In genomic region chr1:77900687-77901293, GRCh38 we compare ENCODE assay signal across 9 cellular contexts. TPM values are rescaled to one million over a fixed set of nuclear protein-coding genes. Genes with fewer than 3 reads are reported as not detected.
DNase-seq lines count a peak whose midpoint lies in the region; TF ChIP-seq lines count a peak whose summit lies in the region.
"Had no signal": no experiment of that assay in that cellular context is flagged by ENCODE, and none has a peak within 500 bp of the region (broad histone marks: within the 10 kb centered on the region; RNA-seq: fewer than 3 reads in every experiment).

No MANE protein-coding gene starts in this region.

- H3K27ac Mint-ChIP-seq in Calu3 (ENCODE audit: unreplicated experiment), result no peak overlapping the region
- no peak overlapping the region for H3K27ac Mint-ChIP-seq in type B pancreatic cell

- DNase-seq in Calu3, result peak; percentile 44
- DNase-seq in H7, result peak; percentile 27
- DNase-seq in NCI-H748 (lab: John Stamatoyannopoulos, UW; ENCODE audit: unreplicated experiment), result peak; percentile 58
- DNase-seq in cardiac fibroblast (ENCODE audit: low read depth in 2 of 2), result peak; percentile 77 to 79
- DNase-seq in left kidney (ENCODE audit: low read depth, low spot score), result peak; percentile 71
- DNase-seq in type B pancreatic cell (ENCODE audit: extremely low spot score, unreplicated experiment), result no peak
- no peak for DNase-seq in stimulated activated CD4-positive, alpha-beta T cell treated with anti-CD3 and anti-CD28 coated beads, Interleukin-1b, Interleukin-23, amount 100 ng/mL, for 48 hours
- DNase-seq in NK-92 treated with Interleukin-12 subunit alpha and Interleukin-12 subunit beta, amount 100 ng/mL, for 24 hours (lab: John Stamatoyannopoulos, UW), result no peak

- no peaks in the 10 kb centered on the region for H3K27me3 Mint-ChIP-seq in Calu3 (ENCODE audit: unreplicated experiment)
- no peaks in the 10 kb centered on the region for H3K27me3 Mint-ChIP-seq in type B pancreatic cell

- peaks cover 9% of the 10 kb centered on the region for H3K4me1 Mint-ChIP-seq in Calu3 (ENCODE audit: low read depth, unreplicated experiment)
- H3K4me1 Mint-ChIP-seq in type B pancreatic cell (ENCODE audit: unreplicated experiment), result no peaks in the 10 kb centered on the region

- H3K36me3 Mint-ChIP-seq in Calu3 (ENCODE audit: insufficient read depth, unreplicated experiment), result no peaks in the 10 kb centered on the region
- H3K36me3 Mint-ChIP-seq in type B pancreatic cell, result no peaks in the 10 kb centered on the region

- intact Hi-C loops in Calu3 (cut with micrococcal nuclease; ENCODE audit: unreplicated experiment), result loop anchor here (1.0 to 10.0 kb wide), 3 partner anchors 75 to 316 kb away; no protein-coding TSS in a partner anchor

- H3K4me3 Mint-ChIP-seq in Calu3 (ENCODE audit: low read depth, unreplicated experiment), result no peak overlapping the region
- H3K4me3 Mint-ChIP-seq in type B pancreatic cell, result no peak overlapping the region

- no peaks in the 10 kb centered on the region for H3K36me3 ChIP-seq in H7 (replicated peaks; ENCODE audit: control insufficient read depth, insufficient read depth, low read length)

- TF ChIP-seq CTCF in Calu3 (IDR thresholded peaks at IDR 0.05; ENCODE audit: unreplicated experiment) (peak; percentile 52), cardiac fibroblast (IDR thresholded peaks at IDR 0.05; ENCODE audit: low read depth, low read length) (peak; percentile 74), type B pancreatic cell (conservative IDR thresholded peaks at IDR 0.05) (peak; percentile 71)

- H3K4me3 ChIP-seq in H7 (ENCODE audit: insufficient read depth, low read depth, low read length) (no peak overlapping the region), cardiac fibroblast (replicated peaks in 1 of 2; ENCODE audit: low read depth in 2 of 2, low read length in 2 of 2) (no peak overlapping the region)
- H3K4me3 ChIP-seq: SJSA1 had no signal

- H3K9me3 Mint-ChIP-seq in Calu3 (ENCODE audit: low read depth, unreplicated experiment), result no peaks in the 10 kb centered on the region
- H3K9me3 Mint-ChIP-seq in type B pancreatic cell, result no peaks in the 10 kb centered on the region

- CTCF ChIA-PET in Calu3 (lab: Charles Lee), result interaction anchor here (0.5 to 1.0 kb wide), 3 partner anchors 13 to 31 kb away, joined by 3 to 4 read pairs (median 3); no protein-coding TSS in a partner anchor

- no TSS peak for BruUV-seq in Calu3 (replicated peaks; lab: Mats Ljungman, UMichigan)

- no peaks in the 10 kb centered on the region for H3K27me3 ChIP-seq in H7 (ENCODE audit: control insufficient read depth, insufficient read depth, low read length)
- H3K27me3 ChIP-seq: SJSA1 had no signal

RNA-seq across cellular contexts. Expression of gene NEXN, which starts 12.4 kb away (rescaled TPM):
- total RNA-seq in Calu3 (2022) (1.9 and 2.0 TPM in 2 replicates), type B pancreatic cell (ENCODE audit: low replicate concordance) (0.38 and 2.8 TPM in 2 replicates)
- total RNA-seq in H7 (2014; rRNA removed; shearing (Covaris generic)), result 0.90 and 1.3 TPM in 2 replicates

Comparison
In these comparisons a context has a peak if more than half of its experiments do, and no peak if none do; other contexts are left out.
1. DNase-seq: peak in Calu3 (single experiment), H7 (single experiment), NCI-H748 (single experiment), cardiac fibroblast (2 of 2) and left kidney (single experiment); none in type B pancreatic cell (single experiment), stimulated activated CD4-positive, alpha-beta T cell treated with anti-CD3 and anti-CD28 coated beads, Interleukin-1b, Interleukin-23, amount 100 ng/mL, for 48 hours (single experiment) and NK-92 treated with Interleukin-12 subunit alpha and Interleukin-12 subunit beta, amount 100 ng/mL, for 24 hours (single experiment).
2. Peak in every context shown above with its lines, with median percentiles within 50 percentile points of each other: CTCF ChIP-seq.